Comparison of ENCODE assay signal across 10 cellular contexts in the genomic region with DNA sequence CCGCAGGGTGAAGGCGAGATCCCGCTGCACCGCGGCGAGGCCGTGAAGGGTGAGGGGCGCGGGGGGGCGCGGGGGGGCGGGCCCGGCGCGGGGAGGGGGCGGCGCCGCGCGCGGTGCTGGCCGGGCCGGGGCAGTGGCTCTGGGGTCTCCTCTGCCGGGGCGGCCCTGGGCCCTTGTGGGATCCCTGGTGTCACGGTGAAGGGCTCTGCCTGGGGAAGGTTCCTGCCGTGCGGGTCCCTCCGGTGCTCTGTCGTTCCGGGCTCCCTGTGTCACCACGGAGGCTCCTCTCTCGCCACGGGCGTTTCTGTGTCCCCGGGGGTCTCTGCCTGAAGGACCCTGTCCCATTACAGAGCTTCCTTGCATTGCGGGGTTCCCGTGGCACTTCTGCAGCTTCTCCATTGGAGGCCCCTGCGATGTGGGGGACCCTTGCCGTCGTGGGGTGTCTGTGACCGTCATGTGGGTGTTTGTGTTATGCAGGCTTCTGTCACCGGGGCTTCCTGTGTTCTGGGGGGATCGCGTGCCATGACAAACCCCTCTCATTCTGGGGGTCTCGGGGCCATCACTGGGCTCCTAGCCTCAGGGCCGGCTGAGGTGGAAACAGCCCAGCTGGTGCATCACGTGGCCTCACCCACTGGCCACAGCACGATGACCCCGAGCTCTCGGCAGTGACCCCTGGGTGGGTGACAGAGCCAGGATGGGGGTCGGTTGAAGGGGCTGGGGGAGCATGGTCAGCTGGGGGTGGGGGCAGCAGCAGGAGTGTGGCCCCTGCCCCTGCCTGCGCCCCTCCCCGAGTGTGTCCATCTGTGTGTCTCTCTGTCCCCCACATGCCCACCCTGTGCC. TPM values are rescaled to one million over a fixed set of nuclear protein-coding genes. Genes with fewer than 3 reads are reported as not detected.
A peak's percentile ranks its signal among the peaks of the same experiment; 100 is the strongest.
DNase-seq lines count a peak whose midpoint lies in the region; TF ChIP-seq lines count a peak whose summit lies in the region.
"Had no signal": no experiment of that assay in that cellular context is flagged by ENCODE, and none has a peak within 500 bp of the region (broad histone marks: within the 10 kb centered on the region; RNA-seq: fewer than 3 reads in every experiment).

No MANE protein-coding gene starts in this region.

- no peak overlapping the region for H2BK5ac ChIP-seq in H9 (ENCODE audit: insufficient read length, low read length)

- no peaks in the 10 kb centered on the region for H3K79me2 ChIP-seq in H9 (ENCODE audit: insufficient read depth, low read length)
- H3K79me2 ChIP-seq in smooth muscle cell (ENCODE audit: low read depth) = peaks cover 5% of the 10 kb centered on the region

- no peak overlapping the region for H2BK120ac ChIP-seq in H9 (ENCODE audit: low read depth, low read length, poor library complexity, severe bottlenecking)

- no peaks in the 10 kb centered on the region for H4K20me1 ChIP-seq in H9 (ENCODE audit: control insufficient read depth, insufficient read depth, insufficient read length)
- peaks cover 36% of the 10 kb centered on the region for H4K20me1 ChIP-seq in smooth muscle cell (ENCODE audit: low read depth)

- H3K36me3 ChIP-seq in breast epithelium (no peaks in the 10 kb centered on the region), smooth muscle cell (ENCODE audit: low read depth) (no peaks in the 10 kb centered on the region)

- DNase-seq in H9 (no peak), breast epithelium (ENCODE audit: low spot score in 2 of 2) (no peak), smooth muscle cell (lab: John Stamatoyannopoulos, UW; ENCODE audit: unreplicated experiment) (no peak), HT-29 (ENCODE audit: low spot score) (no peak), HuH-7 (ENCODE audit: low spot score) (no peak), middle frontal gyrus (ENCODE audit: extremely low spot score, low spot score) (no peak)
- no peak for DNase-seq in stimulated activated CD4-positive, alpha-beta T cell treated with anti-CD3 and anti-CD28 coated beads, Interleukin-12 subunit alpha, Interleukin-12 subunit beta, amount 100 ng/mL, for 4 hours
- DNase-seq: NCI-H1105 had no signal

- H3F3A ChIP-seq in smooth muscle cell (ENCODE audit: low read depth) = peaks cover 6% of the 10 kb centered on the region

- H3K56ac ChIP-seq in H9 (ENCODE audit: insufficient read length, low read depth, low read length) = no peak overlapping the region

- H3K9me3 Mint-ChIP-seq in H9 = no peaks in the 10 kb centered on the region

- H3K9ac ChIP-seq in H9 (ENCODE audit: extremely low read depth, insufficient read length, low read length) (no peak overlapping the region), smooth muscle cell (ENCODE audit: low read depth) (no peak overlapping the region)

- no peak overlapping the region for H4K8ac ChIP-seq in H9 (replicated peaks; ENCODE audit: insufficient read length, low read depth, low read length)

- TF ChIP-seq CTCF in H9 (conservative IDR thresholded peaks at IDR 0.05) (no peak), breast epithelium (IDR thresholded peaks at IDR 0.05) (no peak), smooth muscle cell (IDR thresholded peaks at IDR 0.05; ENCODE audit: borderline replicate concordance, insufficient read depth, poor library complexity, severe bottlenecking) (no peak)

- no peak overlapping the region for H2BK12ac ChIP-seq in H9 (ENCODE audit: insufficient read length, low read depth, low read length)

- H3K27me3 ChIP-seq in H9 (ENCODE audit: insufficient read depth, low read length) = peaks cover 5% of the 10 kb centered on the region; the same call in 1 of the 2 replicates
- no peaks in the 10 kb centered on the region for H3K27me3 ChIP-seq in breast epithelium
- no peaks in the 10 kb centered on the region for H3K27me3 ChIP-seq in smooth muscle cell (ENCODE audit: low read depth)

- H3K79me1 ChIP-seq in H9 (ENCODE audit: insufficient read depth, low read depth, low read length, poor library complexity, severe bottlenecking) = no peaks in the 10 kb centered on the region

- H2BK15ac ChIP-seq in H9 (ENCODE audit: low read depth, low read length) = no peak overlapping the region

- H3K18ac ChIP-seq in H9 (ENCODE audit: insufficient read length, low read depth, low read length) = no peak overlapping the region

- H2BK20ac ChIP-seq in H9 (ENCODE audit: low read depth, low read length, poor library complexity, severe bottlenecking) = no peak overlapping the region

- H3K4me2 ChIP-seq in H9 (ENCODE audit: insufficient read depth, insufficient read length, low read length) = peak overlapping the region; percentile 40
- peak overlapping the region; percentile 88 for H3K4me2 ChIP-seq in smooth muscle cell

- H3K27ac ChIP-seq in H9 (ENCODE audit: insufficient read length, low read depth, low read length) (no peak overlapping the region), breast epithelium (peak overlapping the region in 1 of 2 donors; percentile 38), smooth muscle cell (ENCODE audit: low read depth) (no peak overlapping the region)

- peak overlapping the region; percentile 40 to 83 (median 58) for H3K4me3 ChIP-seq in breast epithelium
- H3K4me3 ChIP-seq in iPS-18c (ENCODE audit: insufficient read depth, low read depth, low read length) = peak overlapping the region; percentile 4
- H3K4me3 ChIP-seq in smooth muscle cell = peak overlapping the region; percentile 56
- H3K4me3 ChIP-seq: lung had no signal

- no peak overlapping the region for H4K5ac ChIP-seq in H9 (ENCODE audit: insufficient read length, low read depth, low read length)

- H3K23me2 ChIP-seq in H9 (ENCODE audit: insufficient read length, low read depth, low read length, poor library complexity, severe bottlenecking) = peaks cover 8% of the 10 kb centered on the region

- H3K27ac Mint-ChIP-seq in H9 = no peak overlapping the region

- H3K14ac ChIP-seq in H9 (ENCODE audit: insufficient read depth, low read length) = no peak overlapping the region

- H3K27me3 Mint-ChIP-seq in H9 (ENCODE audit: low read depth) = peaks cover 56% of the 10 kb centered on the region

- peaks cover 2 to 16% of the 10 kb centered on the region in 2 experiments for H3K4me1 Mint-ChIP-seq in H9

- no peak overlapping the region for H4K91ac ChIP-seq in H9 (ENCODE audit: insufficient read length, low read depth, low read length)

- peaks cover 0 to 9% (median 4%) of the 10 kb centered on the region in 3 experiments; a peak in 4 of 7 replicates for H3K36me3 Mint-ChIP-seq in H9 (ENCODE audit: insufficient read depth in 1 of 3, low read depth in 3 of 3)

- H3K23ac ChIP-seq in H9 (ENCODE audit: insufficient read length, low read depth, low read length) = no peak overlapping the region

- H3K9me3 ChIP-seq in H9 (ENCODE audit: control insufficient read depth, low read depth, low read length) (no peaks in the 10 kb centered on the region), breast epithelium (no peaks in the 10 kb centered on the region), iPS-18c (ENCODE audit: control insufficient read depth, insufficient read depth, low read length) (no peaks in the 10 kb centered on the region), smooth muscle cell (replicated peaks; ENCODE audit: low read depth) (no peaks in the 10 kb centered on the region)

- no peak overlapping the region for H3K4ac ChIP-seq in H9 (ENCODE audit: low read depth, low read length)

- intact Hi-C loops in breast epithelium (cut with DNase I; ENCODE audit: low total_unique reads) = no loop called here

- H3K4me1 ChIP-seq in H9 (ENCODE audit: insufficient read depth, low read length) (no peaks in the 10 kb centered on the region), breast epithelium (peaks cover 10 to 11% of the 10 kb centered on the region in 2 donors), smooth muscle cell (ENCODE audit: low read depth) (peaks cover 7% of the 10 kb centered on the region)

- H3T11ph ChIP-seq in H9 (ENCODE audit: low read length) = no peak overlapping the region

- H2AFZ ChIP-seq in H9 (ENCODE audit: low read length) (no peak overlapping the region), smooth muscle cell (ENCODE audit: low read depth) (no peak overlapping the region)

- no peak for TF ChIP-seq POLR2A in breast epithelium (IDR thresholded peaks at IDR 0.05)

- H2AK5ac ChIP-seq in H9 (ENCODE audit: insufficient read length, low read length) = no peak overlapping the region

- no CpG with 5 or more reads among the region's 54 CpGs for WGBS in H9 (ENCODE audit: extremely low coverage, insufficient read length, low lambda C conversion rate)
- 30% methylated on average over 42 of the region's 54 CpGs for WGBS in smooth muscle cell (ENCODE audit: low lambda C conversion rate)

- H3K4me3 Mint-ChIP-seq in H9 = peak overlapping the region; percentile 58 to 80

RNA-seq across cellular contexts. Expression of a gene that starts 25.3 kb away (rescaled TPM):
- total RNA-seq in H9 (2021) (8.4 and 8.7 TPM in 2 replicates), breast epithelium (10 to 100 TPM in 1 of 3 donors, 1 to 10 TPM in 2; 4.8 to 28.8 (median 5.9) TPM), smooth muscle cell (1.3 and 2.0 TPM in 2 replicates)
- 1.6 and 1.9 TPM in 2 replicates for polyA plus RNA-seq in smooth muscle cell
- not detected in 2 replicates for total RNA-seq in HT-29 (2014; rRNA removed; shearing (Covaris generic))

RNA-seq across cellular contexts. Expression of a gene that starts 40.1 kb away (rescaled TPM):
- total RNA-seq in H9 (2021) (0.35 TPM in 1 of 2 replicates, not detected in the other), breast epithelium (under 1 TPM in 2 of 3 donors, not detected in 1; 0.44 to 0.80 TPM), smooth muscle cell (0.27 and 1.9 TPM in 2 replicates)
- not detected in 2 replicates for polyA plus RNA-seq in smooth muscle cell
- not detected in 2 replicates for total RNA-seq in HT-29 (2014; rRNA removed; shearing (Covaris generic))

Comparison
In these comparisons a context has a peak if more than half of its experiments do, and no peak if none do; other contexts are left out.
1. H3K4me3 ChIP-seq: peak in every context shown above with its lines; median percentile 58 in breast epithelium; 56 in smooth muscle cell; 4 in iPS-18c.